9 cellular contexts compared by ENCODE assay signal in genomic region chr17:30477758-30478115, GRCh38. TPM values are rescaled to one million over a fixed set of nuclear protein-coding genes. Genes with fewer than 3 reads are reported as not detected.
DNase-seq lines count a peak whose midpoint lies in the region; ATAC-seq, FAIRE-seq and TF ChIP-seq lines count a peak whose summit lies in the region.
"Had no signal": no experiment of that assay in that cellular context is flagged by ENCODE, and none has a peak within 500 bp of the region (broad histone marks: within the 10 kb centered on the region; RNA-seq: fewer than 3 reads in every experiment).

No MANE protein-coding gene starts in this region.

- 0 to 1% methylated on average over 10 of the region's 10 CpGs for WGBS in testis, 2 donors

- no peaks in the 10 kb centered on the region for H3K27me3 ChIP-seq in bronchial epithelial cell (ENCODE audit: control insufficient read depth, insufficient read depth, low read length)
- no peaks in the 10 kb centered on the region for H3K27me3 ChIP-seq in layer of hippocampus (ENCODE audit: control insufficient read depth, insufficient read depth, low read length)
- H3K27me3 ChIP-seq in testis = no peaks in the 10 kb centered on the region

- H3K36me3 ChIP-seq in bronchial epithelial cell (ENCODE audit: control insufficient read depth, insufficient read depth, low read length) = peaks cover 1% of the 10 kb centered on the region
- no peaks in the 10 kb centered on the region for H3K36me3 ChIP-seq in testis (ENCODE audit: low read depth, missing control alignments)

- ATAC-seq in GM19351 (IDR thresholded peaks at IDR 0.05; ENCODE audit: unreplicated experiment) = no peak
- no peak for ATAC-seq in HG03025 (IDR thresholded peaks at IDR 0.05; ENCODE audit: low FRiP score, unreplicated experiment)

- H3K4me3 ChIP-seq in bronchial epithelial cell (ENCODE audit: low read depth, low read length) = peak overlapping the region; percentile 97
- H3K4me3 ChIP-seq in testis = peak overlapping the region; percentile 89 to 92

- H3K9me3 ChIP-seq in testis = no peaks in the 10 kb centered on the region

- DNase-seq in DMS53 (lab: John Stamatoyannopoulos, UW) (peak; percentile 41), DMS53 treated with DMSO at 0.1 percent for 48 hours (lab: John Stamatoyannopoulos, UW; ENCODE audit: unreplicated experiment) (no peak), M059J (ENCODE audit: low read depth) (peak; percentile 41), bronchial epithelial cell (ENCODE audit: low read depth) (peak; percentile 12), testis (no peak)

- TF ChIP-seq CTCF in bronchial epithelial cell (IDR thresholded peaks at IDR 0.05; ENCODE audit: insufficient read depth, low read length, severe bottlenecking) (no peak), testis (IDR thresholded peaks at IDR 0.05) (no peak)

- H3K4me1 ChIP-seq in testis = no peaks in the 10 kb centered on the region

- no peak for TF ChIP-seq POLR2A in testis (IDR thresholded peaks at IDR 0.05)

- peak overlapping the region; percentile 85 for H3K27ac ChIP-seq in layer of hippocampus (ENCODE audit: low read depth, low read length)
- H3K27ac ChIP-seq in testis = peak overlapping the region; percentile 93 to 94

- intact Hi-C loops in testis (cut with DNase I; ENCODE audit: low total_unique reads) = no loop called here

- FAIRE-seq in bronchial epithelial cell (lab: Jason Lieb, UNC) = no peak
- FAIRE-seq: colon had no signal

RNA-seq across cellular contexts. Expression of gene GOSR1, which starts 0.5 kb away (rescaled TPM):
- 31.5 and 59.5 TPM in 2 replicates for total RNA-seq in M059J (2014; rRNA removed; shearing (Covaris generic))
- total RNA-seq in bronchial epithelial cell (18.3 and 38.7 TPM in 2 replicates), testis (10 to 100 TPM; 61.7 to 69.9 TPM)
- 52.9 TPM for polyA plus RNA-seq in testis (ENCODE audit: insufficient read depth, low read depth, low replicate concordance)

Comparison
In these comparisons a context has a peak if more than half of its experiments do, and no peak if none do; other contexts are left out.
1. DNase-seq: peak in DMS53 (single experiment), M059J (single experiment) and bronchial epithelial cell (single experiment); none in DMS53 treated with DMSO at 0.1 percent for 48 hours (single experiment) and testis (single experiment).